In genomic region chrX:40097101-40097491, GRCh38 we compare ENCODE assay signal across 1 cellular context.
TF ChIP-seq lines count a peak whose summit lies in the region.

No MANE protein-coding gene starts in this region.

TF ChIP-seq in PFSK-1, 5 proteins besides CTCF, POLR2A, EP300 and RAD21 (continued from another document):
- no peak for TF ChIP-seq SIN3A (IDR thresholded peaks at IDR 0.05; ENCODE audit: borderline replicate concordance, insufficient read depth, low read length)
- no peak for TF ChIP-seq POLR2AphosphoS5 (IDR thresholded peaks at IDR 0.05; ENCODE audit: low read depth, low read length)
TF ChIP-seq in PFSK-1: peak in this region for 1.
